1 cellular context compared by ENCODE assay signal in the genomic region with DNA sequence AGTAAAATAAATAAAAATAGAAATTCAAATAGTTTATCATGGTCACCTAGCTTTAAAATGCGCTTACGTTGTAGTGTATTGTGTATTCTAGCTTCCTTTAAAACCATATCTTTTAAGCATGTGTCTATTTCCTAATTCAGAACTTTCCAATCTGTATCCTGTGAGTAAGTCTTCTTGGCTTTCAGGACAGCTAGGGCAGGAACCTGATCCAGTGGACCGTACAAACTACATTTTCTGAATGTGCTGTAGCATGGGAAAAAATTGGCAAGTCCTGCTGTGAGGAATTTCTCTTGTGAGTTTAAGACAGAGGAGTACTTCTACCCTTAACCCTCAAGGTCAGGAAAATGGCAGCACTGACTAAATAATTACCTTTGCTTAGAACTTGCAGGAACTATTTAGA.
TF ChIP-seq lines count a peak whose summit lies in the region.

No MANE protein-coding gene starts in this region.

TF ChIP-seq in GM23338, 12 proteins besides CTCF, POLR2A, EP300 and RAD21:
- no peak for TF ChIP-seq STAT1 (IDR thresholded peaks at IDR 0.05; ENCODE audit: unreplicated experiment)
- TF ChIP-seq, protein P1, sequence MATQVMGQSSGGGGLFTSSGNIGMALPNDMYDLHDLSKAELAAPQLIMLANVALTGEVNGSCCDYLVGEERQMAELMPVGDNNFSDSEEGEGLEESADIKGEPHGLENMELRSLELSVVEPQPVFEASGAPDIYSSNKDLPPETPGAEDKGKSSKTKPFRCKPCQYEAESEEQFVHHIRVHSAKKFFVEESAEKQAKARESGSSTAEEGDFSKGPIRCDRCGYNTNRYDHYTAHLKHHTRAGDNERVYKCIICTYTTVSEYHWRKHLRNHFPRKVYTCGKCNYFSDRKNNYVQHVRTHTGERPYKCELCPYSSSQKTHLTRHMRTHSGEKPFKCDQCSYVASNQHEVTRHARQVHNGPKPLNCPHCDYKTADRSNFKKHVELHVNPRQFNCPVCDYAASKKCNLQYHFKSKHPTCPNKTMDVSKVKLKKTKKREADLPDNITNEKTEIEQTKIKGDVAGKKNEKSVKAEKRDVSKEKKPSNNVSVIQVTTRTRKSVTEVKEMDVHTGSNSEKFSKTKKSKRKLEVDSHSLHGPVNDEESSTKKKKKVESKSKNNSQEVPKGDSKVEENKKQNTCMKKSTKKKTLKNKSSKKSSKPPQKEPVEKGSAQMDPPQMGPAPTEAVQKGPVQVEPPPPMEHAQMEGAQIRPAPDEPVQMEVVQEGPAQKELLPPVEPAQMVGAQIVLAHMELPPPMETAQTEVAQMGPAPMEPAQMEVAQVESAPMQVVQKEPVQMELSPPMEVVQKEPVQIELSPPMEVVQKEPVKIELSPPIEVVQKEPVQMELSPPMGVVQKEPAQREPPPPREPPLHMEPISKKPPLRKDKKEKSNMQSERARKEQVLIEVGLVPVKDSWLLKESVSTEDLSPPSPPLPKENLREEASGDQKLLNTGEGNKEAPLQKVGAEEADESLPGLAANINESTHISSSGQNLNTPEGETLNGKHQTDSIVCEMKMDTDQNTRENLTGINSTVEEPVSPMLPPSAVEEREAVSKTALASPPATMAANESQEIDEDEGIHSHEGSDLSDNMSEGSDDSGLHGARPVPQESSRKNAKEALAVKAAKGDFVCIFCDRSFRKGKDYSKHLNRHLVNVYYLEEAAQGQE (IDR thresholded peaks at IDR 0.05; ENCODE audit: unreplicated experiment): no peak
- no peak for TF ChIP-seq EZH2phosphoT487 (IDR thresholded peaks at IDR 0.05; ENCODE audit: unreplicated experiment)
- no peak for TF ChIP-seq NANOG (IDR thresholded peaks at IDR 0.05; ENCODE audit: borderline replicate concordance)
- no peak for TF ChIP-seq JUNB (IDR thresholded peaks at IDR 0.05; ENCODE audit: unreplicated experiment)
- no peak for TF ChIP-seq CREB1 (CRISPR knock-in tag; IDR thresholded peaks at IDR 0.05; ENCODE audit: low read depth)
- no peak for TF ChIP-seq EZH2 (IDR thresholded peaks at IDR 0.05; ENCODE audit: low read depth, unreplicated experiment)
- TF ChIP-seq POLR2AphosphoS5 (IDR thresholded peaks at IDR 0.05; ENCODE audit: low read depth): no peak
- TF ChIP-seq, protein P2, sequence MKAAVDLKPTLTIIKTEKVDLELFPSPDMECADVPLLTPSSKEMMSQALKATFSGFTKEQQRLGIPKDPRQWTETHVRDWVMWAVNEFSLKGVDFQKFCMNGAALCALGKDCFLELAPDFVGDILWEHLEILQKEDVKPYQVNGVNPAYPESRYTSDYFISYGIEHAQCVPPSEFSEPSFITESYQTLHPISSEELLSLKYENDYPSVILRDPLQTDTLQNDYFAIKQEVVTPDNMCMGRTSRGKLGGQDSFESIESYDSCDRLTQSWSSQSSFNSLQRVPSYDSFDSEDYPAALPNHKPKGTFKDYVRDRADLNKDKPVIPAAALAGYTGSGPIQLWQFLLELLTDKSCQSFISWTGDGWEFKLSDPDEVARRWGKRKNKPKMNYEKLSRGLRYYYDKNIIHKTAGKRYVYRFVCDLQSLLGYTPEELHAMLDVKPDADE (IDR thresholded peaks at IDR 0.05): no peak
- TF ChIP-seq ZNF114 (CRISPR knock-in tag; IDR thresholded peaks at IDR 0.05): no peak
- TF ChIP-seq ZNF331 (CRISPR knock-in tag; IDR thresholded peaks at IDR 0.05; ENCODE audit: low read depth): no peak
- TF ChIP-seq, protein P3, sequence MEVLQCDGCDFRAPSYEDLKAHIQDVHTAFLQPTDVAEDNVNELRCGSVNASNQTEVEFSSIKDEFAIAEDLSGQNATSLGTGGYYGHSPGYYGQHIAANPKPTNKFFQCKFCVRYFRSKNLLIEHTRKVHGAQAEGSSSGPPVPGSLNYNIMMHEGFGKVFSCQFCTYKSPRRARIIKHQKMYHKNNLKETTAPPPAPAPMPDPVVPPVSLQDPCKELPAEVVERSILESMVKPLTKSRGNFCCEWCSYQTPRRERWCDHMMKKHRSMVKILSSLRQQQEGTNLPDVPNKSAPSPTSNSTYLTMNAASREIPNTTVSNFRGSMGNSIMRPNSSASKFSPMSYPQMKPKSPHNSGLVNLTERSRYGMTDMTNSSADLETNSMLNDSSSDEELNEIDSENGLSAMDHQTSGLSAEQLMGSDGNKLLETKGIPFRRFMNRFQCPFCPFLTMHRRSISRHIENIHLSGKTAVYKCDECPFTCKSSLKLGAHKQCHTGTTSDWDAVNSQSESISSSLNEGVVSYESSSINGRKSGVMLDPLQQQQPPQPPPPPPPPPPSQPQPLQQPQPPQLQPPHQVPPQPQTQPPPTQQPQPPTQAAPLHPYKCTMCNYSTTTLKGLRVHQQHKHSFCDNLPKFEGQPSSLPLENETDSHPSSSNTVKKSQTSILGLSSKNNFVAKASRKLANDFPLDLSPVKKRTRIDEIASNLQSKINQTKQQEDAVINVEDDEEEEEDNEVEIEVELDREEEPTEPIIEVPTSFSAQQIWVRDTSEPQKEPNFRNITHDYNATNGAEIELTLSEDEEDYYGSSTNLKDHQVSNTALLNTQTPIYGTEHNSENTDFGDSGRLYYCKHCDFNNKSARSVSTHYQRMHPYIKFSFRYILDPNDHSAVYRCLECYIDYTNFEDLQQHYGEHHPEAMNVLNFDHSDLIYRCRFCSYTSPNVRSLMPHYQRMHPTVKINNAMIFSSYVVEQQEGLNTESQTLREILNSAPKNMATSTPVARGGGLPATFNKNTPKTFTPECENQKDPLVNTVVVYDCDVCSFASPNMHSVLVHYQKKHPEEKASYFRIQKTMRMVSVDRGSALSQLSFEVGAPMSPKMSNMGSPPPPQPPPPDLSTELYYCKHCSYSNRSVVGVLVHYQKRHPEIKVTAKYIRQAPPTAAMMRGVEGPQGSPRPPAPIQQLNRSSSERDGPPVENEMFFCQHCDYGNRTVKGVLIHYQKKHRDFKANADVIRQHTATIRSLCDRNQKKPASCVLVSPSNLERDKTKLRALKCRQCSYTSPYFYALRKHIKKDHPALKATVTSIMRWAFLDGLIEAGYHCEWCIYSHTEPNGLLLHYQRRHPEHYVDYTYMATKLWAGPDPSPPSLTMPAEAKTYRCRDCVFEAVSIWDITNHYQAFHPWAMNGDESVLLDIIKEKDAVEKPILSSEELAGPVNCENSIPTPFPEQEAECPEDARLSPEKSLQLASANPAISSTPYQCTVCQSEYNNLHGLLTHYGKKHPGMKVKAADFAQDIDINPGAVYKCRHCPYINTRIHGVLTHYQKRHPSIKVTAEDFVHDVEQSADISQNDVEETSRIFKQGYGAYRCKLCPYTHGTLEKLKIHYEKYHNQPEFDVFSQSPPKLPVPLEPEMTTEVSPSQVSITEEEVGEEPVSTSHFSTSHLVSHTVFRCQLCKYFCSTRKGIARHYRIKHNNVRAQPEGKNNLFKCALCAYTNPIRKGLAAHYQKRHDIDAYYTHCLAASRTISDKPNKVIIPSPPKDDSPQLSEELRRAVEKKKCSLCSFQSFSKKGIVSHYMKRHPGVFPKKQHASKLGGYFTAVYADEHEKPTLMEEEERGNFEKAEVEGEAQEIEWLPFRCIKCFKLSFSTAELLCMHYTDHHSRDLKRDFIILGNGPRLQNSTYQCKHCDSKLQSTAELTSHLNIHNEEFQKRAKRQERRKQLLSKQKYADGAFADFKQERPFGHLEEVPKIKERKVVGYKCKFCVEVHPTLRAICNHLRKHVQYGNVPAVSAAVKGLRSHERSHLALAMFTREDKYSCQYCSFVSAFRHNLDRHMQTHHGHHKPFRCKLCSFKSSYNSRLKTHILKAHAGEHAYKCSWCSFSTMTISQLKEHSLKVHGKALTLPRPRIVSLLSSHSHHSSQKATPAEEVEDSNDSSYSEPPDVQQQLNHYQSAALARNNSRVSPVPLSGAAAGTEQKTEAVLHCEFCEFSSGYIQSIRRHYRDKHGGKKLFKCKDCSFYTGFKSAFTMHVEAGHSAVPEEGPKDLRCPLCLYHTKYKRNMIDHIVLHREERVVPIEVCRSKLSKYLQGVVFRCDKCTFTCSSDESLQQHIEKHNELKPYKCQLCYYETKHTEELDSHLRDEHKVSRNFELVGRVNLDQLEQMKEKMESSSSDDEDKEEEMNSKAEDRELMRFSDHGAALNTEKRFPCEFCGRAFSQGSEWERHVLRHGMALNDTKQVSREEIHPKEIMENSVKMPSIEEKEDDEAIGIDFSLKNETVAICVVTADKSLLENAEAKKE (CRISPR knock-in tag; IDR thresholded peaks at IDR 0.05): no peak
